Comparison of ENCODE assay signal across 19 cellular contexts in the genomic region with DNA sequence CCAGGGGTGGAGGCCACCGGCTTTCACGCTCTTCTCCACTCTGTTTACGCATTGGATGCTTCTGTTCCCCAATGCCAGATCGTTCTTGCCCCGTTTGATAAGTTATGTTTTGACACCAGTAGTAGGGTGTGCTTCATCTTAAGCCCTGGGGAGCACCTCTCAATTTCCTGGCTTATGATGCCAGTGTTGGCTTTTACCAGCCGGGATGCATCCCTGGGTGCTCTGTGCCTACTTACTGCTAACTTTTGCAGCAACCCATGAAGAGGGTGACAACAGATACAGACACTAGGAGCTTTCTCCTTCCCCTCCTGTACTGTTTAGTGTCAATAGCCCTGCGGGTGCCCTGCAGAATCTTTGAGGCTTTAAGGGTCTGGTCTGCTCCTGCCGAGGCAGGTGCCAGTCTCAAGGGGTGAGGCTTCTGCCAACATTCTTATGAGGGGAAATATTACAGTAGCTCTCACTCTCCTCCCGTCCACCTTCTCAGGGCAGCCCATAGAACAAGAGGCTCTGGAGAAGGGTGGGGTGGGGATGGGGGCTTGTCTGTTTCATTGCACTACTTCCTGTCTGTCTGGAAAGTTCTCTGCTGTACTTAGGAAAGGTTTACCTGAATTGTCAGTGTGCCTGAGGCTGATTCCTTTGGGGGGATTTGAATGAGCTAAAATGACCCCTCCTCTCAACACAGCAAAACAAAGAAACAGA. TPM values are rescaled to one million over a fixed set of nuclear protein-coding genes. Genes with fewer than 3 reads are reported as not detected.
"Had no signal": no experiment of that assay in that cellular context is flagged by ENCODE, and none has a peak within 500 bp of the region (broad histone marks: within the 10 kb centered on the region; RNA-seq: fewer than 3 reads in every experiment).

No MANE protein-coding gene starts in this region.

- H3K36me3 ChIP-seq: prostate gland, right lobe of liver, suprapubic skin had no signal

- H3K27me3 ChIP-seq: right lobe of liver, suprapubic skin had no signal

- H3K4me1 ChIP-seq: prostate gland, right lobe of liver, suprapubic skin had no signal

- H3K4me3 Mint-ChIP-seq: activated naive CD4-positive, alpha-beta T cell treated with anti-CD3 and anti-CD28 coated beads for 36 hours; naive thymus-derived CD8-positive, alpha-beta T cell; T-cell had no signal

- H3K9me3 ChIP-seq: mucosa of descending colon, prostate gland, right lobe of liver, suprapubic skin had no signal

- H3K27ac ChIP-seq: epithelial cell of prostate, prostate gland, right lobe of liver, SK-N-MC, suprapubic skin, VCaP had no signal

- ATAC-seq: mucosa of descending colon; naive thymus-derived CD8-positive, alpha-beta T cell; right lobe of liver; T-cell had no signal

- H3K9me3 Mint-ChIP-seq: activated naive CD4-positive, alpha-beta T cell treated with anti-CD3 and anti-CD28 coated beads for 36 hours; naive thymus-derived CD8-positive, alpha-beta T cell; T-cell had no signal

- DNase-seq: activated CD4-positive, alpha-beta T cell treated with anti-CD3 and anti-CD28 coated beads for 4 hours; activated naive CD4-positive, alpha-beta T cell treated with anti-CD3 and anti-CD28 coated beads for 36 hours; caudate nucleus; cortex of kidney; effector CD8-positive, alpha-beta T cell; hippocampal formation; mucosa of descending colon; naive thymus-derived CD8-positive, alpha-beta T cell; nucleus accumbens; stimulated activated naive CD4-positive, alpha-beta T cell treated with Interleukin-2 at 50 U/mL for 16 hours; T-cell; T1000 had no signal

- H3K36me3 Mint-ChIP-seq: naive thymus-derived CD8-positive, alpha-beta T cell; T-cell had no signal

- H3K27ac Mint-ChIP-seq: activated naive CD4-positive, alpha-beta T cell treated with anti-CD3 and anti-CD28 coated beads for 36 hours; naive thymus-derived CD8-positive, alpha-beta T cell; T-cell had no signal

- H3K4me3 ChIP-seq: lung, mucosa of descending colon, prostate gland, right lobe of liver, SK-N-MC, suprapubic skin had no signal

- H3K4me1 Mint-ChIP-seq: naive thymus-derived CD8-positive, alpha-beta T cell; T-cell had no signal

RNA-seq across cellular contexts. Expression of a gene that starts 23.3 kb away (rescaled TPM):
- total RNA-seq: naive thymus-derived CD8-positive, alpha-beta T cell had no signal
